In the genomic region with DNA sequence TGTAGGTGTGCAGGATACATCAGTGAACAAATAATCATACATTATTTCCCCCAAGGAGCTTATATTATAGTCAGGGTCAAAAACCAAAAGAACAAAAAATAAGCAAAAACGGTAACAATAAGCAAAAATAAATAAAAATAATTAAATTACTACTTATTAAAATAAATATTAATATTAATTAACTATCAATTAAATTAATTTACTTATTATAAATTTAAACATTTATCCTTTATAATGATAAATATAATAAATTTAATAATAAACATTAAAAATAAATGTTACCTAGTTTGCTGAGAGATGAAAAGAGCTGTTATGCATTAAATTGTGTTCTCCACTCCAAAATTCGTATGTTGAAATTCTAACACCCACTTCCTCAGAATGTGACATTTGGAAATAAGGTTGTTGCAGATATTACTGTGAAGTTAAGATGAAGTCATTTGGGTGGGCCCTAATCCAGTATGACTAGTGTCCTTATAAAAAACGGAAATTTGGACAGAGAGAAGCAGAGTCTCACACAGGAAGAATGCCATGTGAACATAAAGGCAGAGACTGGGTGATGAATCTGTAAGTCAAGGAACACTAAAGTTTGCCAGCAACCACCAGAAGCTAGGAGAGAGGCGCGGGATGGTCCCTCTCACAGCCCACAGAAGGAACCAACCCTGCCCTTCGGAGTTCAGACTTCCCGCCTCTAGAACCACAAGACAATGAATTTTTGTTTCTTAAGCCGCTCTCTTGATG, we compare ENCODE assay signal across 17 cellular contexts.
A peak's percentile ranks its signal among the peaks of the same experiment; 100 is the strongest.
DNase-seq lines count a peak whose midpoint lies in the region; TF ChIP-seq lines count a peak whose summit lies in the region.
"Had no signal": no experiment of that assay in that cellular context is flagged by ENCODE, and none has a peak within 500 bp of the region (broad histone marks: within the 10 kb centered on the region; RNA-seq: fewer than 3 reads in every experiment).

No MANE protein-coding gene starts in this region.

- intact Hi-C loops in MCF 10A (cut with micrococcal nuclease): no loop called here
- intact Hi-C loops in breast epithelium (cut with DNase I; ENCODE audit: low total_unique reads): no loop called here
- intact Hi-C loops in dendritic cell treated with granulocyte-macrophage colony-stimulating factor and Interleukin-4, amounts not matched to agents 40 ng/mL and 50 ng/mL, for 4 days (cut with micrococcal nuclease): loop anchor here (10.0 kb wide), 1 partner anchor 293 kb away; no protein-coding TSS in a partner anchor

- peaks cover 5% of the 10 kb centered on the region for H3K4me1 Mint-ChIP-seq in MCF 10A (ENCODE audit: insufficient read depth, unreplicated experiment)
- H3K4me1 Mint-ChIP-seq in dendritic cell treated with granulocyte-macrophage colony-stimulating factor and Interleukin-4, amounts not matched to agents 40 ng/mL and 50 ng/mL, for 4 days (ENCODE audit: low read depth): peaks cover 13% of the 10 kb centered on the region
- no peaks in the 10 kb centered on the region for H3K4me1 Mint-ChIP-seq in activated naive CD4-positive, alpha-beta T cell treated with anti-CD3 and anti-CD28 coated beads, Interleukin-2, amount 10 ng/mL, durations not matched to agents 7 days and 5 days
- H3K4me1 Mint-ChIP-seq: stimulated activated effector memory CD8-positive, alpha-beta T cell treated with anti-CD3 and anti-CD28 coated beads, Interleukin-12 subunit alpha, Interleukin-12 subunit beta, amount 100 ng/mL, for 72 hours had no signal

- DNase-seq in MCF 10A (ENCODE audit: unreplicated experiment) (peak; percentile 8), breast epithelium (ENCODE audit: low spot score in 2 of 2) (no peak), NOMO-1 (lab: John Stamatoyannopoulos, UW; ENCODE audit: unreplicated experiment in 2 of 2) (peak; percentile 57 to 84), ACHN (no peak), inferior parietal cortex (ENCODE audit: extremely low spot score) (no peak)
- no peak for DNase-seq in activated naive CD4-positive, alpha-beta T cell treated with anti-CD3 and anti-CD28 coated beads, Interleukin-2, amount 10 ng/mL, durations not matched to agents 7 days and 5 days
- DNase-seq: activated CD8-positive, alpha-beta memory T cell treated with anti-CD3 and anti-CD28 coated beads, Interleukin-2, amount 50 U/mL, for 4 hours; activated naive CD4-positive, alpha-beta T cell treated with Interleukin-2 at 50 U/mL for 16 hours; KG1; NCI-H1694 treated with DMSO at 0.1 percent for 48 hours; NCI-H446 treated with DMSO at 0.1 percent for 48 hours had no signal

- H3K4me3 ChIP-seq in breast epithelium (no peak overlapping the region), skeletal muscle satellite cell (ENCODE audit: low read length) (no peak overlapping the region)
- H3K4me3 ChIP-seq: A549, smooth muscle cell, tibial nerve had no signal

- H3K27me3 ChIP-seq in breast epithelium: no peaks in the 10 kb centered on the region
- H3K27me3 ChIP-seq in skeletal muscle satellite cell (ENCODE audit: control insufficient read depth, insufficient read depth, low read length): no peaks in the 10 kb centered on the region
- H3K27me3 ChIP-seq: tibial nerve had no signal

- in situ Hi-C loops in ACHN (cut with HindIII; ENCODE audit: low pct_ligation_motif_present, low pct_unique_long_range_greater_than_20kb, low sequenced_read_pairs): no loop called here

- CTCF ChIA-PET in MCF 10A (lab: Yijun Ruan, JAX): interaction anchor here (0.7 kb wide), 2 partner anchors 95 to 397 kb away, joined by 3 to 4 read pairs; no protein-coding TSS in a partner anchor
- CTCF ChIA-PET in activated naive CD4-positive, alpha-beta T cell treated with anti-CD3 and anti-CD28 coated beads, Interleukin-2, amount 10 ng/mL, durations not matched to agents 7 days and 5 days (lab: Charles Lee): interaction anchor here (0.7 kb wide), 1 partner anchor 120 kb away, joined by 3 read pairs; no protein-coding TSS in a partner anchor

- H3K9me3 ChIP-seq in breast epithelium: no peaks in the 10 kb centered on the region
- no peaks in the 10 kb centered on the region for H3K9me3 ChIP-seq in skeletal muscle satellite cell (replicated peaks; ENCODE audit: low read length)
- H3K9me3 ChIP-seq: A549, tibial nerve had no signal

- H3K27ac Mint-ChIP-seq in MCF 10A (ENCODE audit: low read depth, unreplicated experiment): no peak overlapping the region
- H3K27ac Mint-ChIP-seq in dendritic cell treated with granulocyte-macrophage colony-stimulating factor and Interleukin-4, amounts not matched to agents 40 ng/mL and 50 ng/mL, for 4 days: peak overlapping the region; percentile 80
- H3K27ac Mint-ChIP-seq in activated naive CD4-positive, alpha-beta T cell treated with anti-CD3 and anti-CD28 coated beads, Interleukin-2, amount 10 ng/mL, durations not matched to agents 7 days and 5 days: no peak overlapping the region
- H3K27ac Mint-ChIP-seq: stimulated activated effector memory CD8-positive, alpha-beta T cell treated with anti-CD3 and anti-CD28 coated beads, Interleukin-12 subunit alpha, Interleukin-12 subunit beta, amount 100 ng/mL, for 72 hours had no signal

- no peaks in the 10 kb centered on the region for H3K4me1 ChIP-seq in breast epithelium
- peaks cover 3% of the 10 kb centered on the region for H3K4me1 ChIP-seq in skeletal muscle satellite cell (ENCODE audit: control insufficient read depth, insufficient read depth, low read length)
- H3K4me1 ChIP-seq: A549, tibial nerve had no signal

- POLR2A ChIA-PET in MCF 10A (lab: Yijun Ruan, JAX): interaction anchor here (0.7 kb wide), 1 partner anchor 13 kb away, joined by 3 read pairs; no protein-coding TSS in a partner anchor

- H3K9me3 Mint-ChIP-seq in MCF 10A (ENCODE audit: unreplicated experiment): no peaks in the 10 kb centered on the region
- H3K9me3 Mint-ChIP-seq in dendritic cell treated with granulocyte-macrophage colony-stimulating factor and Interleukin-4, amounts not matched to agents 40 ng/mL and 50 ng/mL, for 4 days: no peaks in the 10 kb centered on the region
- H3K9me3 Mint-ChIP-seq in activated naive CD4-positive, alpha-beta T cell treated with anti-CD3 and anti-CD28 coated beads, Interleukin-2, amount 10 ng/mL, durations not matched to agents 7 days and 5 days: no peaks in the 10 kb centered on the region
- H3K9me3 Mint-ChIP-seq: stimulated activated effector memory CD8-positive, alpha-beta T cell treated with anti-CD3 and anti-CD28 coated beads, Interleukin-12 subunit alpha, Interleukin-12 subunit beta, amount 100 ng/mL, for 72 hours had no signal

- H3K27ac ChIP-seq in breast epithelium: no peak overlapping the region
- H3K27ac ChIP-seq: A549, tibial nerve had no signal

- H3K9ac ChIP-seq in skeletal muscle satellite cell (ENCODE audit: low read depth, low read length): no peak overlapping the region

- TF ChIP-seq POLR2A in breast epithelium (IDR thresholded peaks at IDR 0.05): no peak

- no peak overlapping the region for H3K4me3 Mint-ChIP-seq in MCF 10A (ENCODE audit: unreplicated experiment)
- no peak overlapping the region for H3K4me3 Mint-ChIP-seq in dendritic cell treated with granulocyte-macrophage colony-stimulating factor and Interleukin-4, amounts not matched to agents 40 ng/mL and 50 ng/mL, for 4 days
- H3K4me3 Mint-ChIP-seq in activated naive CD4-positive, alpha-beta T cell treated with anti-CD3 and anti-CD28 coated beads, Interleukin-2, amount 10 ng/mL, durations not matched to agents 7 days and 5 days: no peak overlapping the region
- H3K4me3 Mint-ChIP-seq: stimulated activated effector memory CD8-positive, alpha-beta T cell treated with anti-CD3 and anti-CD28 coated beads, Interleukin-12 subunit alpha, Interleukin-12 subunit beta, amount 100 ng/mL, for 72 hours had no signal

- no peaks in the 10 kb centered on the region for H3K36me3 Mint-ChIP-seq in MCF 10A (ENCODE audit: insufficient read depth, unreplicated experiment)
- no peaks in the 10 kb centered on the region for H3K36me3 Mint-ChIP-seq in dendritic cell treated with granulocyte-macrophage colony-stimulating factor and Interleukin-4, amounts not matched to agents 40 ng/mL and 50 ng/mL, for 4 days (ENCODE audit: low read depth)
- no peaks in the 10 kb centered on the region for H3K36me3 Mint-ChIP-seq in activated naive CD4-positive, alpha-beta T cell treated with anti-CD3 and anti-CD28 coated beads, Interleukin-2, amount 10 ng/mL, durations not matched to agents 7 days and 5 days
- H3K36me3 Mint-ChIP-seq: stimulated activated effector memory CD8-positive, alpha-beta T cell treated with anti-CD3 and anti-CD28 coated beads, Interleukin-12 subunit alpha, Interleukin-12 subunit beta, amount 100 ng/mL, for 72 hours had no signal

- TF ChIP-seq CTCF in MCF 10A (IDR thresholded peaks at IDR 0.05; ENCODE audit: unreplicated experiment) (no peak), breast epithelium (IDR thresholded peaks at IDR 0.05) (no peak)

- no peaks in the 10 kb centered on the region for H3K27me3 Mint-ChIP-seq in MCF 10A (ENCODE audit: insufficient read depth, unreplicated experiment)
- no peaks in the 10 kb centered on the region for H3K27me3 Mint-ChIP-seq in dendritic cell treated with granulocyte-macrophage colony-stimulating factor and Interleukin-4, amounts not matched to agents 40 ng/mL and 50 ng/mL, for 4 days
- H3K27me3 Mint-ChIP-seq in activated naive CD4-positive, alpha-beta T cell treated with anti-CD3 and anti-CD28 coated beads, Interleukin-2, amount 10 ng/mL, durations not matched to agents 7 days and 5 days: no peaks in the 10 kb centered on the region

- BruUV-seq in MCF 10A (replicated peaks; lab: Mats Ljungman, UMichigan): no TSS peak

- no peaks in the 10 kb centered on the region for H3K36me3 ChIP-seq in breast epithelium
- H3K36me3 ChIP-seq in skeletal muscle satellite cell (ENCODE audit: insufficient read depth, low read length): no peaks in the 10 kb centered on the region
- H3K36me3 ChIP-seq: tibial nerve had no signal

- peak overlapping the region; percentile 17 for H3K4me2 ChIP-seq in skeletal muscle satellite cell (ENCODE audit: low read length)
- H3K4me2 ChIP-seq: A549, smooth muscle cell had no signal

Comparison
In these comparisons a context has a peak if more than half of its experiments do, and no peak if none do; other contexts are left out.
1. DNase-seq: peak in MCF 10A (single experiment) and NOMO-1 (2 of 2); none in breast epithelium (0 of 2), ACHN (single experiment), inferior parietal cortex (single experiment) and activated naive CD4-positive, alpha-beta T cell treated with anti-CD3 and anti-CD28 coated beads, Interleukin-2, amount 10 ng/mL, durations not matched to agents 7 days and 5 days (single experiment).